In genomic region chr9:136399176-136400037, GRCh38 we compare ENCODE assay signal across 8 cellular contexts. TPM values are rescaled to one million over a fixed set of nuclear protein-coding genes. Genes with fewer than 3 reads are reported as not detected.
DNase-seq lines count a peak whose midpoint lies in the region; ATAC-seq, FAIRE-seq and TF ChIP-seq lines count a peak whose summit lies in the region.

No MANE protein-coding gene starts in this region.

- peak; percentile 21 for ATAC-seq in HG02571 (IDR thresholded peaks at IDR 0.05; ENCODE audit: unreplicated experiment)

- no peaks in the 10 kb centered on the region for H3K9me3 ChIP-seq in kidney (ENCODE audit: control insufficient read depth in 1 of 2, low read length in 2 of 2)

- CTCF ChIA-PET in GM10248 (lab: Yijun Ruan, JAX): interaction anchor here (1.0 to 1.3 kb wide), 2 partner anchors 8 to 36 kb away, joined by 3 read pairs; no protein-coding TSS in a partner anchor

- intact Hi-C loops in kidney (cut with DNase I): no loop called here

- H3K4me3 ChIP-seq in kidney (ENCODE audit: low read length in 2 of 2): peak overlapping the region; percentile 38 to 84

- POLR2A ChIA-PET in GM10248 (lab: Yijun Ruan, JAX): no interaction called here

- TF ChIP-seq CTCF in GM10248 (IDR thresholded peaks at IDR 0.05; ENCODE audit: control extremely low read depth, extremely low read depth, low read depth, missing control alignments): no peak
- no peak for TF ChIP-seq CTCF in kidney (IDR thresholded peaks at IDR 0.05; ENCODE audit: borderline replicate concordance, extremely low read depth, insufficient read depth)

- no peak for FAIRE-seq in kidney (lab: Jason Lieb, UNC)

- peaks cover 13 to 22% of the 10 kb centered on the region in 2 donors for H3K36me3 ChIP-seq in kidney (ENCODE audit: control insufficient read depth in 1 of 2, insufficient read depth in 2 of 2, low read length in 2 of 2)

- peaks cover 4 to 14% of the 10 kb centered on the region in 2 donors for H3K4me1 ChIP-seq in kidney (ENCODE audit: control insufficient read depth in 1 of 2, insufficient read depth in 1 of 2, low read depth in 1 of 2, low read length in 2 of 2)

- H3K9ac ChIP-seq in kidney (ENCODE audit: low read length in 2 of 2): peak overlapping the region; percentile 52 to 63

- H3K27ac ChIP-seq in kidney (ENCODE audit: low read depth in 2 of 2, low read length in 2 of 2): peak overlapping the region in 1 of 2 donors; percentile 43

- DNase-seq in GM10248 (ENCODE audit: extremely low spot score) (peak; percentile 66), RPMI8226 (peak; percentile 62), astrocyte of the hippocampus (ENCODE audit: low read depth, low spot score) (peak; percentile 52), kidney (no peak), NK-92 (lab: John Stamatoyannopoulos, UW; ENCODE audit: unreplicated experiment) (no peak), NCI-H2171 treated with DMSO at 0.1 percent for 48 hours (lab: John Stamatoyannopoulos, UW) (no peak)
- DNase-seq in stimulated activated CD4-positive, alpha-beta T cell treated with anti-CD3 and anti-CD28 coated beads, Interleukin-4, amount 100 ng/mL, for 1 hour: peak; percentile 56

RNA-seq across cellular contexts. Expression of gene SNAPC4, which starts 0.6 kb away (rescaled TPM):
- total RNA-seq in kidney: 11.0 TPM
- polyA plus RNA-seq in kidney (ENCODE audit: insufficient read depth, low read depth, low replicate concordance): 3.2 TPM

RNA-seq across cellular contexts. Expression of gene ENTR1, which starts 11.0 kb away (rescaled TPM):
- 36.2 TPM for total RNA-seq in kidney
- polyA plus RNA-seq in kidney (ENCODE audit: insufficient read depth, low read depth, low replicate concordance): 25.9 TPM

RNA-seq across cellular contexts. Expression of gene PMPCA, which starts 11.1 kb away (rescaled TPM):
- total RNA-seq in kidney: 45.6 TPM
- 50.1 TPM for polyA plus RNA-seq in kidney (ENCODE audit: insufficient read depth, low read depth, low replicate concordance)

RNA-seq across cellular contexts. Expression of gene CARD9, which starts 25.9 kb away (rescaled TPM):
- total RNA-seq in kidney: 7.0 TPM
- polyA plus RNA-seq in kidney (ENCODE audit: insufficient read depth, low read depth, low replicate concordance): 1.5 TPM

RNA-seq across cellular contexts. Expression of gene DNLZ, which starts 35.9 kb away (rescaled TPM):
- 22.1 TPM for total RNA-seq in kidney
- 30.4 TPM for polyA plus RNA-seq in kidney (ENCODE audit: insufficient read depth, low read depth, low replicate concordance)

Comparison
In these comparisons a context has a peak if more than half of its experiments do, and no peak if none do; other contexts are left out.
1. DNase-seq: peak in GM10248 (single experiment), RPMI8226 (single experiment), astrocyte of the hippocampus (single experiment) and stimulated activated CD4-positive, alpha-beta T cell treated with anti-CD3 and anti-CD28 coated beads, Interleukin-4, amount 100 ng/mL, for 1 hour (single experiment); none in kidney (single experiment), NK-92 (single experiment) and NCI-H2171 treated with DMSO at 0.1 percent for 48 hours (single experiment).